Comparison of ENCODE assay signal across 14 cellular contexts in genomic region chr2:85758361-85759256, GRCh38. TPM values are rescaled to one million over a fixed set of nuclear protein-coding genes. Genes with fewer than 3 reads are reported as not detected.
A peak's percentile ranks its signal among the peaks of the same experiment; 100 is the strongest.
DNase-seq lines count a peak whose midpoint lies in the region; ATAC-seq, FAIRE-seq and TF ChIP-seq lines count a peak whose summit lies in the region.
"Had no signal": no experiment of that assay in that cellular context is flagged by ENCODE, and none has a peak within 500 bp of the region (broad histone marks: within the 10 kb centered on the region; RNA-seq: fewer than 3 reads in every experiment).

No MANE protein-coding gene starts in this region.

- FAIRE-seq in HepG2 (lab: Jason Lieb, UNC) = no peak

- no TSS peak for BruUV-seq in HepG2 (replicated peaks; lab: Mats Ljungman, UMichigan)

- no peaks in the 10 kb centered on the region for H3K79me2 ChIP-seq in HepG2 (ENCODE audit: insufficient read depth, low read length)

- H3K27me3 ChIP-seq in SJCRH30 = no peaks in the 10 kb centered on the region
- peaks cover 5 to 24% of the 10 kb centered on the region in 2 experiments; a peak in 4 of 5 replicates for H3K27me3 ChIP-seq in HepG2 (ENCODE audit: control insufficient read depth in 1 of 2, insufficient read depth in 2 of 2, low read length in 2 of 2)
- no peaks in the 10 kb centered on the region for H3K27me3 ChIP-seq in tibial nerve

- TF ChIP-seq CTCF in HepG2 (CRISPR knock-in tag; IDR thresholded peaks at IDR 0.05) (no peak), tibial nerve (IDR thresholded peaks at IDR 0.05) (no peak)

- peaks cover 68% of the 10 kb centered on the region for H3K36me3 ChIP-seq in SJCRH30
- no peaks in the 10 kb centered on the region for H3K36me3 ChIP-seq in HepG2 (replicated peaks in 1 of 2; ENCODE audit: control insufficient read depth in 1 of 2, insufficient read depth in 2 of 2, low read length in 2 of 2)
- peaks cover 0 to 25% (median 0%) of the 10 kb centered on the region in 3 donors for H3K36me3 ChIP-seq in tibial nerve
- H3K36me3 ChIP-seq: adrenal gland had no signal

- ATAC-seq in HepG2 = peak; percentile 19; the same call in 2 of the 3 replicates
- ATAC-seq: natural killer cell treated with Interleukin-12 subunit alpha and Interleukin-12 subunit beta and Interleukin-15 and Interleukin-18, amount 100 ng/mL, for 72 hours had no signal

- peak overlapping the region; percentile 13; the same call in 1 of the 2 replicates for H3K9ac ChIP-seq in HepG2 (ENCODE audit: insufficient read depth, low read depth, low read length)

- no peak overlapping the region for H2AFZ ChIP-seq in HepG2 (ENCODE audit: low read length)

- POLR2A ChIA-PET in HepG2 (lab: Yijun Ruan, JAX) = no interaction called here

- H4K20me1 ChIP-seq in HepG2 (ENCODE audit: insufficient read depth, low read length) = no peaks in the 10 kb centered on the region

- H3K4me3 ChIP-seq in SJCRH30 (no peak overlapping the region), HepG2 (replicated peaks in 1 of 3; ENCODE audit: insufficient read depth in 1 of 3, low read depth in 2 of 3, low read length in 3 of 3) (peak overlapping the region in 1 of 3 experiments; percentile 20; a peak in 1 of 6 replicates), tibial nerve (peak overlapping the region in 3 of 4 donors; percentile 4 to 93 (median 36))
- H3K4me3 ChIP-seq: adrenal gland, skin epidermis had no signal

- WGBS in HepG2 (ENCODE audit: low lambda C conversion rate) = 77% methylated on average over 18 of the region's 19 CpGs
- WGBS in tibial nerve, 2 donors = 67 to 79% methylated on average over 13 to 16 of the region's 19 CpGs

- CTCF ChIA-PET in HepG2 (lab: Yijun Ruan, JAX; ENCODE audit: low intra/inter-chr PET ratio, low total read pairs) = no interaction called here

- peak overlapping the region; percentile 14; the same call in 1 of the 2 replicates for H3K27ac ChIP-seq in SJCRH30
- H3K27ac ChIP-seq in HepG2 (ENCODE audit: extremely low read length, insufficient read depth, low read length) = no peak overlapping the region
- peak overlapping the region; percentile 17 to 94 (median 92) for H3K27ac ChIP-seq in tibial nerve
- H3K27ac ChIP-seq: adrenal gland, skin epidermis had no signal

- in situ Hi-C loops in HepG2 (cut with HindIII; ENCODE audit: extremely low pct_ligation_motif_present, low pct_unique_long_range_greater_than_20kb) = no loop called here

- TF ChIP-seq EP300 in HepG2 (IDR thresholded peaks at IDR 0.05; ENCODE audit: low read depth in 2 of 2, low read length in 2 of 2) (no peak), HepG2 (CRISPR knock-in tag; IDR thresholded peaks at IDR 0.05; ENCODE audit: borderline replicate concordance) (no peak), tibial nerve (IDR thresholded peaks at IDR 0.05) (no peak)

- DNase-seq in NCI-H1694 treated with DMSO at 0.1 percent for 48 hours (lab: John Stamatoyannopoulos, UW) = peak; percentile 37
- DNase-seq in NCI-H1694 (lab: John Stamatoyannopoulos, UW) = no peak
- DNase-seq in SJCRH30 = peak; percentile 83
- DNase-seq in HepG2 (ENCODE audit: low spot score) = peak; percentile 44
- no peak for DNase-seq in tibial nerve (ENCODE audit: low spot score in 2 of 2)
- DNase-seq in NCI-H345 (lab: John Stamatoyannopoulos, UW) = no peak
- no peak for DNase-seq in HuH-7 (ENCODE audit: low spot score)
- DNase-seq in midbrain (lab: John Stamatoyannopoulos, UW) = no peak
- DNase-seq: activated CD4-positive, CD25-positive, alpha-beta regulatory T cell; activated T-cell treated with anti-CD3 and anti-CD28 coated beads, Interleukin-2, amount 50 U/mL, for 24 hours; adrenal gland; cortex of kidney had no signal

- TF ChIP-seq RAD21 in HepG2 (CRISPR knock-in tag; IDR thresholded peaks at IDR 0.05) = no peak

- H3K9me3 ChIP-seq in SJCRH30 (replicated peaks) (no peaks in the 10 kb centered on the region), HepG2 (ENCODE audit: low read length) (no peaks in the 10 kb centered on the region), tibial nerve (no peaks in the 10 kb centered on the region)
- H3K9me3 ChIP-seq: adrenal gland had no signal

- intact Hi-C loops in HepG2 (cut with micrococcal nuclease; ENCODE audit: unreplicated experiment) = no loop called here

- H3K4me2 ChIP-seq in HepG2 (ENCODE audit: low read depth, low read length) = no peak overlapping the region

- H3K4me1 ChIP-seq in SJCRH30 = peaks cover 70% of the 10 kb centered on the region
- peaks cover 83% of the 10 kb centered on the region for H3K4me1 ChIP-seq in HepG2 (ENCODE audit: insufficient read depth, low read length)
- peaks cover 0 to 78% (median 39%) of the 10 kb centered on the region in 4 donors for H3K4me1 ChIP-seq in tibial nerve

- TF ChIP-seq POLR2A in HepG2 (IDR thresholded peaks at IDR 0.05; ENCODE audit: insufficient read depth in 1 of 2, low read depth in 2 of 2, low read length in 2 of 2) = no peak
- no peak for TF ChIP-seq POLR2A in tibial nerve (IDR thresholded peaks at IDR 0.05)

TF ChIP-seq in HepG2, 621 proteins besides CTCF, POLR2A, EP300 and RAD21 (continues in another document):
- TF ChIP-seq, protein P1, sequence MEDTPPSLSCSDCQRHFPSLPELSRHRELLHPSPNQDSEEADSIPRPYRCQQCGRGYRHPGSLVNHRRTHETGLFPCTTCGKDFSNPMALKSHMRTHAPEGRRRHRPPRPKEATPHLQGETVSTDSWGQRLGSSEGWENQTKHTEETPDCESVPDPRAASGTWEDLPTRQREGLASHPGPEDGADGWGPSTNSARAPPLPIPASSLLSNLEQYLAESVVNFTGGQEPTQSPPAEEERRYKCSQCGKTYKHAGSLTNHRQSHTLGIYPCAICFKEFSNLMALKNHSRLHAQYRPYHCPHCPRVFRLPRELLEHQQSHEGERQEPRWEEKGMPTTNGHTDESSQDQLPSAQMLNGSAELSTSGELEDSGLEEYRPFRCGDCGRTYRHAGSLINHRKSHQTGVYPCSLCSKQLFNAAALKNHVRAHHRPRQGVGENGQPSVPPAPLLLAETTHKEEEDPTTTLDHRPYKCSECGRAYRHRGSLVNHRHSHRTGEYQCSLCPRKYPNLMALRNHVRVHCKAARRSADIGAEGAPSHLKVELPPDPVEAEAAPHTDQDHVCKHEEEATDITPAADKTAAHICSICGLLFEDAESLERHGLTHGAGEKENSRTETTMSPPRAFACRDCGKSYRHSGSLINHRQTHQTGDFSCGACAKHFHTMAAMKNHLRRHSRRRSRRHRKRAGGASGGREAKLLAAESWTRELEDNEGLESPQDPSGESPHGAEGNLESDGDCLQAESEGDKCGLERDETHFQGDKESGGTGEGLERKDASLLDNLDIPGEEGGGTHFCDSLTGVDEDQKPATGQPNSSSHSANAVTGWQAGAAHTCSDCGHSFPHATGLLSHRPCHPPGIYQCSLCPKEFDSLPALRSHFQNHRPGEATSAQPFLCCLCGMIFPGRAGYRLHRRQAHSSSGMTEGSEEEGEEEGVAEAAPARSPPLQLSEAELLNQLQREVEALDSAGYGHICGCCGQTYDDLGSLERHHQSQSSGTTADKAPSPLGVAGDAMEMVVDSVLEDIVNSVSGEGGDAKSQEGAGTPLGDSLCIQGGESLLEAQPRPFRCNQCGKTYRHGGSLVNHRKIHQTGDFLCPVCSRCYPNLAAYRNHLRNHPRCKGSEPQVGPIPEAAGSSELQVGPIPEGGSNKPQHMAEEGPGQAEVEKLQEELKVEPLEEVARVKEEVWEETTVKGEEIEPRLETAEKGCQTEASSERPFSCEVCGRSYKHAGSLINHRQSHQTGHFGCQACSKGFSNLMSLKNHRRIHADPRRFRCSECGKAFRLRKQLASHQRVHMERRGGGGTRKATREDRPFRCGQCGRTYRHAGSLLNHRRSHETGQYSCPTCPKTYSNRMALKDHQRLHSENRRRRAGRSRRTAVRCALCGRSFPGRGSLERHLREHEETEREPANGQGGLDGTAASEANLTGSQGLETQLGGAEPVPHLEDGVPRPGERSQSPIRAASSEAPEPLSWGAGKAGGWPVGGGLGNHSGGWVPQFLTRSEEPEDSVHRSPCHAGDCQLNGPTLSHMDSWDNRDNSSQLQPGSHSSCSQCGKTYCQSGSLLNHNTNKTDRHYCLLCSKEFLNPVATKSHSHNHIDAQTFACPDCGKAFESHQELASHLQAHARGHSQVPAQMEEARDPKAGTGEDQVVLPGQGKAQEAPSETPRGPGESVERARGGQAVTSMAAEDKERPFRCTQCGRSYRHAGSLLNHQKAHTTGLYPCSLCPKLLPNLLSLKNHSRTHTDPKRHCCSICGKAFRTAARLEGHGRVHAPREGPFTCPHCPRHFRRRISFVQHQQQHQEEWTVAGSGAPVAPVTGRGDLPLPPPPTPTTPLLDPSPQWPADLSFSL (CRISPR knock-in tag; IDR thresholded peaks at IDR 0.05) = no peak
- no peak for TF ChIP-seq ZNF580 (CRISPR knock-in tag; IDR thresholded peaks at IDR 0.05; ENCODE audit: borderline replicate concordance, low read depth)

RNA-seq across cellular contexts. Expression of gene ATOH8, which starts 4.8 kb away (rescaled TPM):
- total RNA-seq in SJCRH30 (2014; rRNA removed; shearing (Covaris generic)) = 98.9 and 107 TPM in 2 replicates
- total RNA-seq in HepG2 (2016; rRNA removed; fragmentation: Illumina TruSeq; extraction: Trizol) (0.11 and 0.13 TPM in 2 replicates), tibial nerve (100 to 1,000 TPM in 3 of 4 donors, 10 to 100 TPM in 1; 98.0 to 170 (median 119) TPM)
- total RNA-seq in HepG2 (2016; cell fraction: cytosol; rRNA removed; fragmentation: Illumina TruSeq; extraction: Trizol; ENCODE audit: low read depth) = 0.10 TPM in 1 of 2 replicates, not detected in the other
- total RNA-seq in HepG2 (2016; cell fraction: insoluble cytoplasmic fraction; rRNA removed; fragmentation: Illumina TruSeq; extraction: Trizol) = 0.13 and 0.21 TPM in 2 replicates
- total RNA-seq in HepG2 (2016; cell fraction: membrane; rRNA removed; fragmentation: Illumina TruSeq; extraction: Trizol) = 0.12 and 0.21 TPM in 2 replicates
- 0.34 and 0.38 TPM in 2 replicates for total RNA-seq in HepG2 (2016; cell fraction: nucleus; rRNA removed; fragmentation: Illumina TruSeq; extraction: Trizol)
- polyA plus RNA-seq in HepG2 (2011; rRNA removed) = 0.22 and 0.61 TPM in 2 replicates
- polyA plus RNA-seq in HepG2 (2011; cell fraction: cytosol; rRNA removed) = 0.23 and 0.62 TPM in 2 replicates
- 0.55 and 0.88 TPM in 2 replicates for polyA plus RNA-seq in HepG2 (2011; cell fraction: nucleus; rRNA removed)
- polyA plus RNA-seq in HepG2 (2012) = 0.13 TPM in 1 of 2 replicates, not detected in the other
- polyA plus RNA-seq in HepG2 (2016; cell fraction: cytosol; fragmentation: Illumina TruSeq; extraction: Trizol; ENCODE audit: low read depth) = not detected in 2 replicates
- polyA plus RNA-seq in HepG2 (2016; cell fraction: insoluble cytoplasmic fraction; fragmentation: Illumina TruSeq; extraction: Trizol; ENCODE audit: low read depth) = 0.11 and 0.14 TPM in 2 replicates
- 0.13 TPM in 1 of 2 replicates, not detected in the other for polyA plus RNA-seq in HepG2 (2016; cell fraction: membrane; fragmentation: Illumina TruSeq; extraction: Trizol; ENCODE audit: low read depth)
- 0.15 and 0.25 TPM in 2 replicates for polyA plus RNA-seq in HepG2 (2016; cell fraction: nucleus; fragmentation: Illumina TruSeq; extraction: Trizol; ENCODE audit: insufficient read depth, low read depth)
- 1.6 and 10.7 TPM in 2 replicates for polyA minus RNA-seq in HepG2 (2011; rRNA and poly(A)+ RNA removed; ENCODE audit: low replicate concordance)
- polyA minus RNA-seq in HepG2 (2011; cell fraction: cytosol; rRNA and poly(A)+ RNA removed) = 0.44 TPM in 1 of 2 replicates, not detected in the other
- 0.62 and 1.4 TPM in 2 replicates for polyA minus RNA-seq in HepG2 (2011; cell fraction: nucleus; rRNA and poly(A)+ RNA removed)
- total RNA-seq: natural killer cell treated with Interleukin-12 subunit alpha and Interleukin-12 subunit beta and Interleukin-15 and Interleukin-18, amount 100 ng/mL, for 72 hours had no signal

Comparison
In these comparisons a context has a peak if more than half of its experiments do, and no peak if none do; other contexts are left out.
1. DNase-seq: peak in NCI-H1694 treated with DMSO at 0.1 percent for 48 hours (single experiment), SJCRH30 (2 of 2) and HepG2 (single experiment); none in NCI-H1694 (single experiment), tibial nerve (0 of 2), NCI-H345 (single experiment), HuH-7 (single experiment) and midbrain (single experiment).
2. RNA of gene ATOH8, which starts 4.8 kb away (total RNA-seq): 98.0 to 170 TPM in tibial nerve and 98.9 to 107 TPM in SJCRH30; 0.10 to 0.38 TPM in HepG2; every median in the first group is over 10 times any median in the second.